Comparison of ENCODE assay signal across 37 cellular contexts in the genomic region with DNA sequence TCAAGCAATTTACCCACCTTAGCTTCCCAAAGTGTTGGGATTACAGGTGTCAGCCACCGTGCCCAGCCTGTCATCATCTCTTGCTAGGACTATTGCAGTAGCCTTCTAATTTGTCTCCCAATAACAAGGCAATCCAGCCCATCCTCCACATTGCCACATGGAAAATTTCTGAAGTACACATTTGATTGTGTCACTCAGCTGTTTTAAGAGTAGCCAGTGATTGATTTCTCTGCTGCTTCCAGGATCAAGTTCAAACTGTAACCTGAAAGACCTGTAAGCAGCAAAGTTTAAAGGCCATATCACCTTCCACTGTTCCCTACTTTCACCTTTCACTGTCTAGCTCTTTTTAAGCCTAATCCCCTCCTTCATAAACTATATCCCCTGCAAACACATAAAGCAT. TPM values are rescaled to one million over a fixed set of nuclear protein-coding genes. Genes with fewer than 3 reads are reported as not detected.
"Had no signal": no experiment of that assay in that cellular context is flagged by ENCODE, and none has a peak within 500 bp of the region (broad histone marks: within the 10 kb centered on the region; RNA-seq: fewer than 3 reads in every experiment).

No MANE protein-coding gene starts in this region.

- H3K4me1 Mint-ChIP-seq: activated CD4-positive, alpha-beta memory T cell treated with anti-CD3 and anti-CD28 coated beads, Interleukin-2, amount 10 ng/mL, durations not matched to agents 7 days and 5 days; activated CD4-positive, alpha-beta T cell treated with anti-CD3 and anti-CD28 coated beads for 36 hours; activated naive CD8-positive, alpha-beta T cell treated with anti-CD3 and anti-CD28 coated beads, Interleukin-2, amount 50 U/mL, for 24 hours; central memory CD8-positive, alpha-beta T cell had no signal

- H3K4me3 Mint-ChIP-seq: activated CD4-positive, alpha-beta memory T cell treated with anti-CD3 and anti-CD28 coated beads, Interleukin-2, amount 10 ng/mL, durations not matched to agents 7 days and 5 days; activated CD4-positive, alpha-beta T cell treated with anti-CD3 and anti-CD28 coated beads for 36 hours; activated CD4-positive, alpha-beta T cell treated with anti-CD3 and anti-CD28 coated beads, Interleukin-2, amount 10 ng/mL, durations not matched to agents 7 days and 5 days; activated CD8-positive, alpha-beta memory T cell treated with anti-CD3 and anti-CD28 coated beads, Interleukin-2, amount 10 ng/mL, durations not matched to agents 7 days and 5 days; activated CD8-positive, alpha-beta T cell treated with anti-CD3 and anti-CD28 coated beads, Interleukin-2, amount 10 ng/mL, durations not matched to agents 7 days and 5 days; activated naive CD4-positive, alpha-beta T cell treated with anti-CD3 and anti-CD28 coated beads, Interleukin-2, amount 10 ng/mL, durations not matched to agents 7 days and 5 days; activated naive CD4-positive, alpha-beta T cell treated with anti-CD3 and anti-CD28 coated beads, Interleukin-2, amount 50 U/mL, for 24 hours; activated naive CD8-positive, alpha-beta T cell; activated naive CD8-positive, alpha-beta T cell treated with anti-CD3 and anti-CD28 coated beads, Interleukin-2, amount 10 ng/mL, durations not matched to agents 7 days and 5 days; activated naive CD8-positive, alpha-beta T cell treated with anti-CD3 and anti-CD28 coated beads, Interleukin-2, amount 50 U/mL, for 24 hours; activated T-cell treated with anti-CD3 and anti-CD28 coated beads, Interleukin-2, amount 50 U/mL, for 24 hours; brain; central memory CD8-positive, alpha-beta T cell; T-helper 1 cell treated with Interleukin-12 subunit alpha and Interleukin-12 subunit beta and Interleukin-4 antibody, amounts not matched to agents 30 μg/mL and 1 μg/mL, for 36 hours; T-helper 2 cell treated with Interferon-gamma antibody and Interleukin-4, amounts not matched to agents 5 μg/mL and 100 μg/mL, for 36 hours; WTC11 had no signal

- H3K27ac Mint-ChIP-seq: activated CD4-positive, alpha-beta memory T cell treated with anti-CD3 and anti-CD28 coated beads, Interleukin-2, amount 10 ng/mL, durations not matched to agents 7 days and 5 days; activated CD4-positive, alpha-beta T cell treated with anti-CD3 and anti-CD28 coated beads for 36 hours; activated CD4-positive, alpha-beta T cell treated with anti-CD3 and anti-CD28 coated beads, Interleukin-2, amount 10 ng/mL, durations not matched to agents 7 days and 5 days; activated CD8-positive, alpha-beta memory T cell treated with anti-CD3 and anti-CD28 coated beads, Interleukin-2, amount 10 ng/mL, durations not matched to agents 7 days and 5 days; activated CD8-positive, alpha-beta T cell treated with anti-CD3 and anti-CD28 coated beads, Interleukin-2, amount 10 ng/mL, durations not matched to agents 7 days and 5 days; activated naive CD4-positive, alpha-beta T cell treated with anti-CD3 and anti-CD28 coated beads, Interleukin-2, amount 10 ng/mL, durations not matched to agents 7 days and 5 days; activated naive CD4-positive, alpha-beta T cell treated with anti-CD3 and anti-CD28 coated beads, Interleukin-2, amount 50 U/mL, for 24 hours; activated naive CD8-positive, alpha-beta T cell; activated naive CD8-positive, alpha-beta T cell treated with anti-CD3 and anti-CD28 coated beads, Interleukin-2, amount 10 ng/mL, durations not matched to agents 7 days and 5 days; activated naive CD8-positive, alpha-beta T cell treated with anti-CD3 and anti-CD28 coated beads, Interleukin-2, amount 50 U/mL, for 24 hours; activated T-cell treated with anti-CD3 and anti-CD28 coated beads, Interleukin-2, amount 50 U/mL, for 24 hours; activated T-helper 2 cell treated with anti-CD3 and anti-CD28 coated beads, Interferon-gamma antibody, Interleukin-2, Interleukin-4, amounts not matched to agents 10 μg/mL and 5 μg/mL and 100 μg/mL, durations not matched to agents 14 hours and 24 hours and 36 hours; brain; T-helper 1 cell treated with Interleukin-12 subunit alpha and Interleukin-12 subunit beta and Interleukin-4 antibody, amounts not matched to agents 30 μg/mL and 1 μg/mL, for 36 hours; T-helper 2 cell treated with Interferon-gamma antibody and Interleukin-4, amounts not matched to agents 5 μg/mL and 100 μg/mL, for 36 hours; WTC11 had no signal

- H3K27me3 Mint-ChIP-seq: activated naive CD8-positive, alpha-beta T cell treated with anti-CD3 and anti-CD28 coated beads, Interleukin-2, amount 50 U/mL, for 24 hours; brain had no signal

- DNase-seq: activated CD4-positive, alpha-beta memory T cell treated with anti-CD3 and anti-CD28 coated beads, Interleukin-2, amount 10 ng/mL, durations not matched to agents 7 days and 5 days; activated CD4-positive, alpha-beta T cell treated with anti-CD3 and anti-CD28 coated beads for 1 hour; activated CD4-positive, alpha-beta T cell treated with anti-CD3 and anti-CD28 coated beads for 36 hours; activated CD4-positive, alpha-beta T cell treated with anti-CD3 and anti-CD28 coated beads for 48 hours; activated CD4-positive, alpha-beta T cell treated with anti-CD3 and anti-CD28 coated beads, Interleukin-2, amount 10 ng/mL, durations not matched to agents 7 days and 5 days; activated CD4-positive, alpha-beta T cell treated with anti-CD3 and anti-CD28 coated beads, Interleukin-2, amount 50 U/mL, for 48 hours; activated CD4-positive, CD25-positive, alpha-beta regulatory T cell; activated CD8-positive, alpha-beta memory T cell treated with anti-CD3 and anti-CD28 coated beads for 24 hours; activated CD8-positive, alpha-beta memory T cell treated with anti-CD3 and anti-CD28 coated beads, Interleukin-2, amount 10 ng/mL, durations not matched to agents 7 days and 5 days; activated CD8-positive, alpha-beta memory T cell treated with anti-CD3 and anti-CD28 coated beads, Interleukin-2, amount 50 U/mL, for 48 hours; activated CD8-positive, alpha-beta T cell treated with anti-CD3 and anti-CD28 coated beads, Interleukin-2, amount 10 ng/mL, durations not matched to agents 7 days and 5 days; activated effector memory CD4-positive, alpha-beta T cell treated with Interleukin-2 at 50 U/mL for 16 hours; activated gamma-delta T cell; activated naive CD4-positive, alpha-beta T cell treated with anti-CD3 and anti-CD28 coated beads, Interleukin-2, amount 10 ng/mL, durations not matched to agents 7 days and 5 days; activated naive CD4-positive, alpha-beta T cell treated with Interleukin-2 at 50 U/mL for 16 hours; activated naive CD8-positive, alpha-beta T cell treated with anti-CD3 and anti-CD28 coated beads, Interleukin-2, amount 10 ng/mL, durations not matched to agents 7 days and 5 days; activated naive CD8-positive, alpha-beta T cell treated with anti-CD3 and anti-CD28 coated beads, Interleukin-2, amount 50 U/mL, for 24 hours; activated T-cell treated with anti-CD3 and anti-CD28 coated beads, Interleukin-2, amount 50 U/mL, for 24 hours; activated T-cell treated with anti-CD3 and anti-CD28 coated beads, Interleukin-2, amount 50 U/mL, for 48 hours; amygdala; anterior cingulate cortex; caudate nucleus; cerebellar nuclear complex; T-helper 2 cell; T-helper 9 cell; WERI-Rb-1 had no signal

- H3K27me3 ChIP-seq: ascending aorta, cardiac muscle cell had no signal

- H3K4me3 ChIP-seq: ascending aorta, cardiac muscle cell had no signal

- H3K9me3 ChIP-seq: ascending aorta had no signal

- H3K27ac ChIP-seq: ascending aorta, cardiac muscle cell, WERI-Rb-1 had no signal

- H3K9me3 Mint-ChIP-seq: activated CD4-positive, alpha-beta memory T cell treated with anti-CD3 and anti-CD28 coated beads, Interleukin-2, amount 10 ng/mL, durations not matched to agents 7 days and 5 days; activated CD4-positive, alpha-beta T cell treated with anti-CD3 and anti-CD28 coated beads, Interleukin-2, amount 10 ng/mL, durations not matched to agents 7 days and 5 days; activated naive CD4-positive, alpha-beta T cell treated with anti-CD3 and anti-CD28 coated beads, Interleukin-2, amount 10 ng/mL, durations not matched to agents 7 days and 5 days; activated naive CD4-positive, alpha-beta T cell treated with anti-CD3 and anti-CD28 coated beads, Interleukin-2, amount 50 U/mL, for 24 hours; activated naive CD8-positive, alpha-beta T cell treated with anti-CD3 and anti-CD28 coated beads, Interleukin-2, amount 10 ng/mL, durations not matched to agents 7 days and 5 days; activated naive CD8-positive, alpha-beta T cell treated with anti-CD3 and anti-CD28 coated beads, Interleukin-2, amount 50 U/mL, for 24 hours; activated T-cell treated with anti-CD3 and anti-CD28 coated beads, Interleukin-2, amount 50 U/mL, for 24 hours; activated T-helper 2 cell treated with anti-CD3 and anti-CD28 coated beads, Interferon-gamma antibody, Interleukin-2, Interleukin-4, amounts not matched to agents 10 μg/mL and 5 μg/mL and 100 μg/mL, durations not matched to agents 14 hours and 24 hours and 36 hours; brain; central memory CD8-positive, alpha-beta T cell; T-helper 1 cell treated with Interleukin-12 subunit alpha and Interleukin-12 subunit beta and Interleukin-4 antibody, amounts not matched to agents 30 μg/mL and 1 μg/mL, for 36 hours; T-helper 2 cell treated with Interferon-gamma antibody and Interleukin-4, amounts not matched to agents 5 μg/mL and 100 μg/mL, for 36 hours; WTC11 had no signal

- H3K36me3 ChIP-seq: ascending aorta, cardiac muscle cell, WERI-Rb-1 had no signal

- H3K36me3 Mint-ChIP-seq: activated CD8-positive, alpha-beta memory T cell treated with anti-CD3 and anti-CD28 coated beads, Interleukin-2, amount 10 ng/mL, durations not matched to agents 7 days and 5 days; activated naive CD4-positive, alpha-beta T cell treated with anti-CD3 and anti-CD28 coated beads, Interleukin-2, amount 10 ng/mL, durations not matched to agents 7 days and 5 days; activated naive CD4-positive, alpha-beta T cell treated with anti-CD3 and anti-CD28 coated beads, Interleukin-2, amount 50 U/mL, for 24 hours; activated naive CD8-positive, alpha-beta T cell; activated naive CD8-positive, alpha-beta T cell treated with anti-CD3 and anti-CD28 coated beads, Interleukin-2, amount 10 ng/mL, durations not matched to agents 7 days and 5 days; brain; WTC11 had no signal

- ATAC-seq: activated CD4-positive, alpha-beta T cell treated with anti-CD3 and anti-CD28 coated beads for 36 hours; activated CD4-positive, CD25-positive, alpha-beta regulatory T cell treated with anti-CD3 and anti-CD28 coated beads, Interleukin-2, amount 50 U/mL, for 24 hours; activated CD8-positive, alpha-beta memory T cell treated with anti-CD3 and anti-CD28 coated beads, Interleukin-2, amount 10 ng/mL, durations not matched to agents 7 days and 5 days; activated CD8-positive, alpha-beta T cell treated with anti-CD3 and anti-CD28 coated beads, Interleukin-2, amount 10 ng/mL, durations not matched to agents 7 days and 5 days; activated naive CD8-positive, alpha-beta T cell treated with anti-CD3 and anti-CD28 coated beads, Interleukin-2, amount 50 U/mL, for 24 hours; WTC11 had no signal

RNA-seq across cellular contexts. Expression of gene SLC45A3, which starts 40.7 kb away (rescaled TPM):
- total RNA-seq: activated CD8-positive, alpha-beta memory T cell treated with anti-CD3 and anti-CD28 coated beads, Interleukin-2, amount 10 ng/mL, durations not matched to agents 7 days and 5 days had no signal
